Comparison of ENCODE assay signal across 8 cellular contexts in genomic region chr1:162854245-162854860, GRCh38. TPM values are rescaled to one million over a fixed set of nuclear protein-coding genes. Genes with fewer than 3 reads are reported as not detected.
A peak's percentile ranks its signal among the peaks of the same experiment; 100 is the strongest.
DNase-seq lines count a peak whose midpoint lies in the region; ATAC-seq and TF ChIP-seq lines count a peak whose summit lies in the region.

No MANE protein-coding gene starts in this region.

- no peak overlapping the region for H3K27ac Mint-ChIP-seq in activated CD4-positive, alpha-beta T cell treated with anti-CD3 and anti-CD28 coated beads, Interleukin-2, amount 10 ng/mL, durations not matched to agents 24 days and 14 days

- no peaks in the 10 kb centered on the region for H3K4me1 Mint-ChIP-seq in activated CD4-positive, alpha-beta T cell treated with anti-CD3 and anti-CD28 coated beads, Interleukin-2, amount 10 ng/mL, durations not matched to agents 24 days and 14 days

- peak; percentile 62 for ATAC-seq in GM19023 (IDR thresholded peaks at IDR 0.05; ENCODE audit: unreplicated experiment)
- ATAC-seq in HG03460 (IDR thresholded peaks at IDR 0.05; ENCODE audit: unreplicated experiment): peak; percentile 84

- H3K27ac ChIP-seq in C4-2B (no peak overlapping the region; the same call in 1 of the 2 replicates), substantia nigra (ENCODE audit: low read depth, low read length, poor library complexity, severe bottlenecking) (no peak overlapping the region)

- H3K9me3 Mint-ChIP-seq in activated CD4-positive, alpha-beta T cell treated with anti-CD3 and anti-CD28 coated beads, Interleukin-2, amount 10 ng/mL, durations not matched to agents 24 days and 14 days: no peaks in the 10 kb centered on the region

- intact Hi-C loops in activated CD4-positive, alpha-beta T cell treated with anti-CD3 and anti-CD28 coated beads, Interleukin-2, amount 10 ng/mL, durations not matched to agents 24 days and 14 days (cut with micrococcal nuclease): no loop called here

- no peaks in the 10 kb centered on the region for H3K36me3 Mint-ChIP-seq in activated CD4-positive, alpha-beta T cell treated with anti-CD3 and anti-CD28 coated beads, Interleukin-2, amount 10 ng/mL, durations not matched to agents 24 days and 14 days (ENCODE audit: low read depth)

- TF ChIP-seq CTCF in C4-2B (conservative IDR thresholded peaks at IDR 0.05): peak; percentile 94

- DNase-seq in NCI-H510A (lab: John Stamatoyannopoulos, UW) (peak; percentile 38), epidermal melanocyte (ENCODE audit: insufficient read length, low spot score) (peak; percentile 79), myocyte (ENCODE audit: low read depth) (peak; percentile 79), substantia nigra (lab: John Stamatoyannopoulos, UW) (peak in 26 of 49 donors; percentile 0 to 50 (median 14))
- peak; percentile 81 for DNase-seq in activated CD4-positive, alpha-beta T cell treated with anti-CD3 and anti-CD28 coated beads, Interleukin-2, amount 10 ng/mL, durations not matched to agents 24 days and 14 days

- H3K27me3 Mint-ChIP-seq in activated CD4-positive, alpha-beta T cell treated with anti-CD3 and anti-CD28 coated beads, Interleukin-2, amount 10 ng/mL, durations not matched to agents 24 days and 14 days: peaks cover 11% of the 10 kb centered on the region

- H3K4me3 Mint-ChIP-seq in activated CD4-positive, alpha-beta T cell treated with anti-CD3 and anti-CD28 coated beads, Interleukin-2, amount 10 ng/mL, durations not matched to agents 24 days and 14 days: no peak overlapping the region

RNA-seq across cellular contexts. Expression of gene CCDC190, which starts 6.6 kb away (rescaled TPM):
- total RNA-seq in activated CD4-positive, alpha-beta T cell treated with anti-CD3 and anti-CD28 coated beads, Interleukin-2, amount 10 ng/mL, durations not matched to agents 24 days and 14 days: not detected in 2 replicates
- total RNA-seq in myocyte: 0.10 and 1.5 TPM in 2 replicates
- polyA plus RNA-seq in myocyte (2012): 0.16 TPM

Comparison
In these comparisons a context has a peak if more than half of its experiments do, and no peak if none do; other contexts are left out.
1. DNase-seq: peak in every context shown above with its lines; median percentile 81 in activated CD4-positive, alpha-beta T cell treated with anti-CD3 and anti-CD28 coated beads, Interleukin-2, amount 10 ng/mL, durations not matched to agents 24 days and 14 days; 79 in epidermal melanocyte; 79 in myocyte; 38 in NCI-H510A; 14 in substantia nigra.